8 cellular contexts compared by ENCODE assay signal in the genomic region with DNA sequence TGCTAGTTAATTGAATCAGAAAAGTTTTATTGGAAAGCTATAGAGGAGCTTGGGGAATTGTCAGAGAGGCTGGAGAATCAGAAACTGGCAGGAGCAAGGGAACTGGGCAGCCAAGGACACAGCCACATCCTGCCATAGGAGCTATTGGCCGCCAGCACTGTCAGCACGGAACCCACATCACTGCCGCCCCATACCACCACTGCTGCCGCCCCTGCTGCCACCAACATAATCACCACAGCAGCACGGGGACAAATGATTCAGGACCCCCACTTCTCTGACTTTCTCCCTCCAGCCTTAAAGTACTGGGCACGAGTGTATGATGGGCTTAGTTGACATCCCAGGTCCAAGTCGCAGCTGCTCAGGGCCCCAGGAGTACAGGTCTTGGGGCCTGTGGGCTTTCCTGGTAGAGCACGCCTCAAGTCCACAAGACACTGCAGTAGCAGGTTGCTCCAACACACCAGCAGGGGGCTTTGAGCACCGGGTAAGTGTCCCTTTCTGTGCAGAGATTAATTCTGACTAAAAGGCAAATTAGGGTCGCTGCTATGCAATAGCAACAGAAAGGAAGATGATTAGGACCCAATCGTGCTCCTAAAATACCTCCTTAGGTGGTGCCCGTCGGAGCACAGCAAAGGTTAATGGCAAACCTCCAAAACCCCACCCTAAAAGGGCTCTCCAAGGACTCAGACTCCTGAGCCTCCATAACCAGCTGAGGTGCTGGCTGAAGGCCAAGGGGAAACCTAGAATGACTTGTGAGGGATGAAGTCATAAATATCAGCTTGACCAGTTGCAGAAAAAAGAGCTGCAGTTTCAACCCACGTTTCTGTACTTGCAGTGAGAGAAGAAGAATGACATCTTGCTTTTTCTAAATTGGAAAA. TPM values are rescaled to one million over a fixed set of nuclear protein-coding genes. Genes with fewer than 3 reads are reported as not detected.
DNase-seq lines count a peak whose midpoint lies in the region; ATAC-seq and TF ChIP-seq lines count a peak whose summit lies in the region.

No MANE protein-coding gene starts in this region.

- CTCF ChIA-PET in RWPE1 (lab: Yijun Ruan, JAX) = interaction anchor here (0.6 to 1.0 kb wide), 5 partner anchors 42 to 973 kb away, joined by 3 to 6 read pairs (median 3); no protein-coding TSS in a partner anchor

- H3K27ac ChIP-seq in RWPE1 = 0 out of 2 replicates have a peak overlapping the region, but pooled peaks have one; percentile 17

- TF ChIP-seq CTCF in RWPE1 (conservative IDR thresholded peaks at IDR 0.05; ENCODE audit: low read depth) = peak; percentile 13; the same call in 1 of the 2 replicates

- DNase-seq in SIG-M5 treated with dmso at 0.1 percent for 504 hours (lab: John Stamatoyannopoulos, UW; ENCODE audit: unreplicated experiment) (peak; percentile 38), SIG-M5 (lab: John Stamatoyannopoulos, UW) (no peak), HuH-7 (ENCODE audit: low spot score) (peak; percentile 43), RWPE1 (ENCODE audit: low spot score) (peak; percentile 46), dermis blood vessel endothelial cell (peak; percentile 81), mesenteric fat pad (ENCODE audit: low spot score) (peak; percentile 67)
- no peak for DNase-seq in effector CD8-positive, alpha-beta T cell (lab: John Stamatoyannopoulos, UW)

- POLR2A ChIA-PET in RWPE1 (lab: Yijun Ruan, JAX; ENCODE audit: low non-redundant PET) = no interaction called here

- ATAC-seq in GM21576 (IDR thresholded peaks at IDR 0.05; ENCODE audit: unreplicated experiment) = peak; percentile 86

RNA-seq across cellular contexts. Expression of a gene that starts 6.8 kb away (rescaled TPM):
- total RNA-seq in dermis blood vessel endothelial cell (18.0 and 21.1 TPM in 2 replicates), mesenteric fat pad (57.6 TPM)

Comparison
In these comparisons a context has a peak if more than half of its experiments do, and no peak if none do; other contexts are left out.
1. DNase-seq: peak in SIG-M5 treated with dmso at 0.1 percent for 504 hours (single experiment), HuH-7 (single experiment), RWPE1 (single experiment), dermis blood vessel endothelial cell (single experiment) and mesenteric fat pad (single experiment); none in SIG-M5 (single experiment) and effector CD8-positive, alpha-beta T cell (single experiment).